In genomic region chr9:99073985-99074901, GRCh38 we compare ENCODE assay signal across 15 cellular contexts. TPM values are rescaled to one million over a fixed set of nuclear protein-coding genes. Genes with fewer than 3 reads are reported as not detected.
A peak's percentile ranks its signal among the peaks of the same experiment; 100 is the strongest.
DNase-seq lines count a peak whose midpoint lies in the region; ATAC-seq and TF ChIP-seq lines count a peak whose summit lies in the region.
"Had no signal": no experiment of that assay in that cellular context is flagged by ENCODE, and none has a peak within 500 bp of the region (broad histone marks: within the 10 kb centered on the region; RNA-seq: fewer than 3 reads in every experiment).

No MANE protein-coding gene starts in this region.

- WGBS in smooth muscle cell (ENCODE audit: low lambda C conversion rate) = 98% methylated on average over 8 of the region's 8 CpGs

- H3K27me3 ChIP-seq in SJCRH30 (no peaks in the 10 kb centered on the region), smooth muscle cell (ENCODE audit: low read depth) (no peaks in the 10 kb centered on the region)

- TF ChIP-seq CTCF in smooth muscle cell (IDR thresholded peaks at IDR 0.05; ENCODE audit: borderline replicate concordance, insufficient read depth, poor library complexity, severe bottlenecking) = no peak

- intact Hi-C loops in activated CD4-positive, alpha-beta memory T cell treated with anti-CD3 and anti-CD28 coated beads for 36 hours (cut with micrococcal nuclease) = no loop called here

- H3K79me2 ChIP-seq in smooth muscle cell (ENCODE audit: low read depth) = no peaks in the 10 kb centered on the region

- peaks cover 2% of the 10 kb centered on the region for H3K36me3 Mint-ChIP-seq in activated CD4-positive, alpha-beta memory T cell treated with anti-CD3 and anti-CD28 coated beads, Interleukin-2, amount 10 ng/mL, durations not matched to agents 7 days and 5 days (ENCODE audit: low read depth)
- H3K36me3 Mint-ChIP-seq in activated CD4-positive, alpha-beta memory T cell treated with anti-CD3 and anti-CD28 coated beads for 36 hours = no peaks in the 10 kb centered on the region
- peaks cover 1 to 6% (median 2%) of the 10 kb centered on the region in 3 donors for H3K36me3 Mint-ChIP-seq in immature natural killer cell

- ATAC-seq in HG03439 (IDR thresholded peaks at IDR 0.05; ENCODE audit: unreplicated experiment) = no peak

- H3K9me3 ChIP-seq in SJCRH30 (replicated peaks) = no peaks in the 10 kb centered on the region; the same call in 1 of the 2 replicates
- H3K9me3 ChIP-seq in smooth muscle cell (replicated peaks; ENCODE audit: low read depth) = no peaks in the 10 kb centered on the region

- H3K4me2 ChIP-seq in smooth muscle cell = peak overlapping the region; percentile 54
- H3K4me2 ChIP-seq: KMS-11 had no signal

- no peaks in the 10 kb centered on the region for H4K20me1 ChIP-seq in smooth muscle cell (ENCODE audit: low read depth)

- peak overlapping the region; percentile 89 for H3K27ac ChIP-seq in SJCRH30
- peak overlapping the region; percentile 83 for H3K27ac ChIP-seq in smooth muscle cell (ENCODE audit: low read depth)
- H3K27ac ChIP-seq: KMS-11 had no signal

- H3F3A ChIP-seq in smooth muscle cell (ENCODE audit: low read depth) = peaks cover 39% of the 10 kb centered on the region

- H2AFZ ChIP-seq in smooth muscle cell (ENCODE audit: low read depth) = no peak overlapping the region

- CTCF ChIA-PET in activated CD4-positive, alpha-beta memory T cell treated with anti-CD3 and anti-CD28 coated beads, Interleukin-2, amount 10 ng/mL, durations not matched to agents 7 days and 5 days (lab: Charles Lee) = interaction anchor here (1.2 to 3.3 kb wide), 3 partner anchors 8 to 18 kb away, joined by 3 to 31 read pairs (median 11); no protein-coding TSS in a partner anchor
- CTCF ChIA-PET in activated CD4-positive, alpha-beta memory T cell treated with anti-CD3 and anti-CD28 coated beads for 36 hours (lab: Charles Lee) = no interaction called here

- peaks cover 52% of the 10 kb centered on the region for H3K4me1 Mint-ChIP-seq in activated CD4-positive, alpha-beta memory T cell treated with anti-CD3 and anti-CD28 coated beads, Interleukin-2, amount 10 ng/mL, durations not matched to agents 7 days and 5 days
- H3K4me1 Mint-ChIP-seq in activated CD4-positive, alpha-beta memory T cell treated with anti-CD3 and anti-CD28 coated beads for 36 hours (ENCODE audit: low read depth) = peaks cover 37% of the 10 kb centered on the region
- peaks cover 92 to 100% of the 10 kb centered on the region in 2 donors for H3K4me1 Mint-ChIP-seq in immature natural killer cell

- H3K36me3 ChIP-seq in SJCRH30 (no peaks in the 10 kb centered on the region), smooth muscle cell (ENCODE audit: low read depth) (no peaks in the 10 kb centered on the region)

- POLR2A ChIA-PET in activated CD4-positive, alpha-beta memory T cell treated with anti-CD3 and anti-CD28 coated beads, Interleukin-2, amount 10 ng/mL, durations not matched to agents 7 days and 5 days (lab: Charles Lee) = interaction anchor here (1.2 to 3.8 kb wide), 3 partner anchors 11 to 18 kb away, joined by 5 to 46 read pairs (median 6); no protein-coding TSS in a partner anchor
- POLR2A ChIA-PET in activated CD4-positive, alpha-beta memory T cell treated with anti-CD3 and anti-CD28 coated beads for 36 hours (lab: Charles Lee) = no interaction called here

- no peak overlapping the region for H3K4me3 ChIP-seq in SJCRH30
- no peak overlapping the region for H3K4me3 ChIP-seq in smooth muscle cell

- H3K27me3 Mint-ChIP-seq in activated CD4-positive, alpha-beta memory T cell treated with anti-CD3 and anti-CD28 coated beads, Interleukin-2, amount 10 ng/mL, durations not matched to agents 7 days and 5 days = no peaks in the 10 kb centered on the region
- no peaks in the 10 kb centered on the region for H3K27me3 Mint-ChIP-seq in activated CD4-positive, alpha-beta memory T cell treated with anti-CD3 and anti-CD28 coated beads for 36 hours
- peaks cover 0 to 3% (median under 1%) of the 10 kb centered on the region in 3 donors for H3K27me3 Mint-ChIP-seq in immature natural killer cell (ENCODE audit: low read depth in 3 of 3)

- H3K4me3 Mint-ChIP-seq in activated CD4-positive, alpha-beta memory T cell treated with anti-CD3 and anti-CD28 coated beads, Interleukin-2, amount 10 ng/mL, durations not matched to agents 7 days and 5 days = no peak overlapping the region
- no peak overlapping the region for H3K4me3 Mint-ChIP-seq in activated CD4-positive, alpha-beta memory T cell treated with anti-CD3 and anti-CD28 coated beads for 36 hours
- no peak overlapping the region for H3K4me3 Mint-ChIP-seq in immature natural killer cell

- H3K9me3 Mint-ChIP-seq in activated CD4-positive, alpha-beta memory T cell treated with anti-CD3 and anti-CD28 coated beads, Interleukin-2, amount 10 ng/mL, durations not matched to agents 7 days and 5 days = no peaks in the 10 kb centered on the region
- H3K9me3 Mint-ChIP-seq in activated CD4-positive, alpha-beta memory T cell treated with anti-CD3 and anti-CD28 coated beads for 36 hours = no peaks in the 10 kb centered on the region
- H3K9me3 Mint-ChIP-seq in immature natural killer cell = no peaks in the 10 kb centered on the region

- H3K9ac ChIP-seq in smooth muscle cell (ENCODE audit: low read depth) = no peak overlapping the region
- H3K9ac ChIP-seq: KMS-11 had no signal

- H3K4me1 ChIP-seq in SJCRH30 (peaks cover 45% of the 10 kb centered on the region), smooth muscle cell (ENCODE audit: low read depth) (no peaks in the 10 kb centered on the region)

- DNase-seq in activated CD4-positive, alpha-beta memory T cell treated with anti-CD3 and anti-CD28 coated beads, Interleukin-2, amount 10 ng/mL, durations not matched to agents 7 days and 5 days = no peak
- no peak for DNase-seq in activated CD4-positive, alpha-beta memory T cell treated with anti-CD3 and anti-CD28 coated beads for 36 hours
- peak; percentile 58 to 77 for DNase-seq in SJCRH30
- no peak for DNase-seq in immature natural killer cell
- DNase-seq in smooth muscle cell (lab: John Stamatoyannopoulos, UW; ENCODE audit: unreplicated experiment) = no peak
- no peak for DNase-seq in hippocampal formation (lab: John Stamatoyannopoulos, UW)
- no peak for DNase-seq in kidney tubule cell (ENCODE audit: low spot score)
- DNase-seq: DMS 273 treated with DMSO at 0.1 percent for 48 hours, GF-D8, NCI-H187, NCI-H446, NCI-H69, SHP77 treated with DMSO at 0.1 percent for 48 hours had no signal

- peak overlapping the region; percentile 4 for H3K27ac Mint-ChIP-seq in activated CD4-positive, alpha-beta memory T cell treated with anti-CD3 and anti-CD28 coated beads, Interleukin-2, amount 10 ng/mL, durations not matched to agents 7 days and 5 days
- H3K27ac Mint-ChIP-seq in activated CD4-positive, alpha-beta memory T cell treated with anti-CD3 and anti-CD28 coated beads for 36 hours = no peak overlapping the region
- peak overlapping the region in 5 of 6 donors; percentile 14 to 89 (median 62) for H3K27ac Mint-ChIP-seq in immature natural killer cell

RNA-seq across cellular contexts. Expression of gene TGFBR1, which starts 30.7 kb away (rescaled TPM):
- 10 to 100 TPM; 57.4 to 58.5 TPM for total RNA-seq in activated CD4-positive, alpha-beta memory T cell treated with anti-CD3 and anti-CD28 coated beads, Interleukin-2, amount 10 ng/mL, durations not matched to agents 7 days and 5 days
- 10 to 100 TPM; 25.4 to 26.3 TPM for total RNA-seq in activated CD4-positive, alpha-beta memory T cell treated with anti-CD3 and anti-CD28 coated beads for 36 hours
- total RNA-seq in SJCRH30 (2014; rRNA removed; shearing (Covaris generic)) = 85.0 and 97.4 TPM in 2 replicates
- polyA plus RNA-seq in immature natural killer cell (10 to 100 TPM; 34.2 to 71.0 (median 67.8) TPM), smooth muscle cell (77.0 and 87.8 TPM in 2 replicates)
- 240 and 267 TPM in 2 replicates for total RNA-seq in smooth muscle cell

Comparison
In these comparisons a context has a peak if more than half of its experiments do, and no peak if none do; other contexts are left out.
1. DNase-seq: peak in SJCRH30 (2 of 2); none in activated CD4-positive, alpha-beta memory T cell treated with anti-CD3 and anti-CD28 coated beads, Interleukin-2, amount 10 ng/mL, durations not matched to agents 7 days and 5 days (single experiment), activated CD4-positive, alpha-beta memory T cell treated with anti-CD3 and anti-CD28 coated beads for 36 hours (single experiment), immature natural killer cell (0 of 3), smooth muscle cell (single experiment), hippocampal formation (0 of 2) and kidney tubule cell (single experiment).